In genomic region chr7:94973844-94974243, GRCh38 we compare ENCODE assay signal across 19 cellular contexts.
DNase-seq lines count a peak whose midpoint lies in the region; ATAC-seq and TF ChIP-seq lines count a peak whose summit lies in the region.
"Had no signal": no experiment of that assay in that cellular context is flagged by ENCODE, and none has a peak within 500 bp of the region (broad histone marks: within the 10 kb centered on the region; RNA-seq: fewer than 3 reads in every experiment).

No MANE protein-coding gene starts in this region.

- TF ChIP-seq CTCF in Calu3 (IDR thresholded peaks at IDR 0.05; ENCODE audit: unreplicated experiment) (no peak), progenitor cell of endocrine pancreas (IDR thresholded peaks at IDR 0.05; ENCODE audit: unreplicated experiment) (no peak)

- H3K27ac Mint-ChIP-seq in Calu3 (ENCODE audit: unreplicated experiment) (peak overlapping the region; percentile 11), progenitor cell of endocrine pancreas (peak overlapping the region; percentile 7)
- H3K27ac Mint-ChIP-seq in activated CD4-positive, alpha-beta T cell treated with anti-CD3 and anti-CD28 coated beads for 36 hours, result no peak overlapping the region
- H3K27ac Mint-ChIP-seq: CD4-positive, CD25-positive, alpha-beta regulatory T cell; IgD-negative memory B cell; T-cell had no signal

- DNase-seq in Calu3, result no peak
- peak; percentile 64 for DNase-seq in NCI-H2227 (lab: John Stamatoyannopoulos, UW; ENCODE audit: unreplicated experiment)
- peak; percentile 44 for DNase-seq in kidney tubule cell (ENCODE audit: low spot score)
- no peak for DNase-seq in progenitor cell of endocrine pancreas (ENCODE audit: low spot score, unreplicated experiment)
- no peak for DNase-seq in stimulated activated CD4-positive, alpha-beta T cell treated with anti-CD3 and anti-CD28 coated beads, Interleukin-4, amount 100 ng/mL, for 4 hours
- no peak for DNase-seq in activated CD4-positive, alpha-beta T cell treated with anti-CD3 and anti-CD28 coated beads for 36 hours
- DNase-seq: CD4-positive, CD25-positive, alpha-beta regulatory T cell; DMS 273 treated with DMSO at 0.1 percent for 48 hours; DMS79 treated with DMSO at 0.1 percent for 48 hours; MV-4-11; NCI-H1105 treated with DMSO at 0.1 percent for 48 hours; NCI-H2029 treated with DMSO at 0.1 percent for 48 hours; NCI-H510A treated with DMSO at 0.1 percent for 48 hours; NCI-H748 treated with DMSO at 0.1 percent for 48 hours; NK-92 treated with Interleukin-12 subunit alpha and Interleukin-12 subunit beta, amount 100 ng/mL, for 24 hours; T-cell had no signal

- no TSS peak for BruUV-seq in Calu3 (replicated peaks; lab: Mats Ljungman, UMichigan)

- H3K27me3 Mint-ChIP-seq in Calu3 (ENCODE audit: unreplicated experiment) (no peaks in the 10 kb centered on the region), progenitor cell of endocrine pancreas (no peaks in the 10 kb centered on the region)
- no peaks in the 10 kb centered on the region for H3K27me3 Mint-ChIP-seq in activated CD4-positive, alpha-beta T cell treated with anti-CD3 and anti-CD28 coated beads for 36 hours
- H3K27me3 Mint-ChIP-seq: CD4-positive, CD25-positive, alpha-beta regulatory T cell; T-cell had no signal

- H3K36me3 Mint-ChIP-seq in Calu3 (ENCODE audit: insufficient read depth, unreplicated experiment) (no peaks in the 10 kb centered on the region), progenitor cell of endocrine pancreas (ENCODE audit: insufficient read depth) (peaks cover 6% of the 10 kb centered on the region)
- H3K36me3 Mint-ChIP-seq in activated CD4-positive, alpha-beta T cell treated with anti-CD3 and anti-CD28 coated beads for 36 hours (ENCODE audit: low read depth), result no peaks in the 10 kb centered on the region
- H3K36me3 Mint-ChIP-seq: CD4-positive, CD25-positive, alpha-beta regulatory T cell; IgD-negative memory B cell; T-cell had no signal

- POLR2A ChIA-PET in activated CD4-positive, alpha-beta T cell treated with anti-CD3 and anti-CD28 coated beads for 36 hours (lab: Charles Lee), result no interaction called here

- intact Hi-C loops in Calu3 (cut with micrococcal nuclease; ENCODE audit: unreplicated experiment), result no loop called here
- intact Hi-C loops in activated CD4-positive, alpha-beta T cell treated with anti-CD3 and anti-CD28 coated beads for 36 hours (cut with DNase I, micrococcal nuclease), result no loop called here

- ATAC-seq in HG03565 (IDR thresholded peaks at IDR 0.05; ENCODE audit: unreplicated experiment), result no peak
- no peak for ATAC-seq in activated CD4-positive, alpha-beta T cell treated with anti-CD3 and anti-CD28 coated beads for 36 hours
- ATAC-seq: A549, T-cell had no signal

- H3K4me3 Mint-ChIP-seq in Calu3 (ENCODE audit: low read depth, unreplicated experiment), result no peak overlapping the region
- no peak overlapping the region for H3K4me3 Mint-ChIP-seq in progenitor cell of endocrine pancreas (ENCODE audit: low read depth)
- H3K4me3 Mint-ChIP-seq in activated CD4-positive, alpha-beta T cell treated with anti-CD3 and anti-CD28 coated beads for 36 hours, result no peak overlapping the region
- H3K4me3 Mint-ChIP-seq: CD4-positive, CD25-positive, alpha-beta regulatory T cell; IgD-negative memory B cell; T-cell had no signal

- CTCF ChIA-PET in Calu3 (lab: Charles Lee), result no interaction called here
- CTCF ChIA-PET in activated CD4-positive, alpha-beta T cell treated with anti-CD3 and anti-CD28 coated beads for 36 hours (lab: Charles Lee), result no interaction called here

- peaks cover 66% of the 10 kb centered on the region for H3K4me1 Mint-ChIP-seq in Calu3 (ENCODE audit: low read depth, unreplicated experiment)
- peaks cover 52% of the 10 kb centered on the region for H3K4me1 Mint-ChIP-seq in progenitor cell of endocrine pancreas (ENCODE audit: low read depth)
- H3K4me1 Mint-ChIP-seq in activated CD4-positive, alpha-beta T cell treated with anti-CD3 and anti-CD28 coated beads for 36 hours, result no peaks in the 10 kb centered on the region
- H3K4me1 Mint-ChIP-seq: T-cell had no signal

- H3K9me3 Mint-ChIP-seq in Calu3 (ENCODE audit: low read depth, unreplicated experiment) (no peaks in the 10 kb centered on the region), progenitor cell of endocrine pancreas (ENCODE audit: low read depth) (peaks cover 10% of the 10 kb centered on the region)
- no peaks in the 10 kb centered on the region for H3K9me3 Mint-ChIP-seq in activated CD4-positive, alpha-beta T cell treated with anti-CD3 and anti-CD28 coated beads for 36 hours (ENCODE audit: low read depth)

Comparison
In these comparisons a context has a peak if more than half of its experiments do, and no peak if none do; other contexts are left out.
1. DNase-seq: peak in NCI-H2227 (single experiment) and kidney tubule cell (single experiment); none in Calu3 (single experiment), progenitor cell of endocrine pancreas (single experiment), stimulated activated CD4-positive, alpha-beta T cell treated with anti-CD3 and anti-CD28 coated beads, Interleukin-4, amount 100 ng/mL, for 4 hours (0 of 2) and activated CD4-positive, alpha-beta T cell treated with anti-CD3 and anti-CD28 coated beads for 36 hours (single experiment).